Comparison of ENCODE assay signal across 8 cellular contexts in genomic region chr1:231625975-231626534, GRCh38. TPM values are rescaled to one million over a fixed set of nuclear protein-coding genes. Genes with fewer than 3 reads are reported as not detected.
DNase-seq lines count a peak whose midpoint lies in the region; ATAC-seq and TF ChIP-seq lines count a peak whose summit lies in the region.

No MANE protein-coding gene starts in this region.

- peak overlapping the region; percentile 68 for H3K27ac ChIP-seq in CD4-positive, alpha-beta T cell (ENCODE audit: low read depth, low read length)
- peak overlapping the region; percentile 33 for H3K27ac ChIP-seq in cingulate gyrus (ENCODE audit: low read depth, low read length)
- no peak overlapping the region for H3K27ac ChIP-seq in neural cell (ENCODE audit: low read length)

- no peaks in the 10 kb centered on the region for H3K27me3 ChIP-seq in CD4-positive, alpha-beta T cell (ENCODE audit: control insufficient read depth, insufficient read depth, low read length)
- H3K27me3 ChIP-seq in neural cell (ENCODE audit: insufficient read depth, low read depth, low read length) = peaks cover 11% of the 10 kb centered on the region

- no peaks in the 10 kb centered on the region for H3K9me3 Mint-ChIP-seq in CD4-positive, alpha-beta T cell

- CTCF ChIA-PET in CD4-positive, alpha-beta T cell (lab: Charles Lee) = interaction anchor here (0.5 to 1.0 kb wide), 2 partner anchors 58 to 98 kb away, joined by 3 read pairs; partner anchors contain the start of gene TSNAX

- peak overlapping the region; percentile 63 for H3K9ac ChIP-seq in neural cell (ENCODE audit: low read length)

- H2AFZ ChIP-seq in neural cell (ENCODE audit: low read depth, low read length) = peak overlapping the region; percentile 12

- no peaks in the 10 kb centered on the region for H4K20me1 ChIP-seq in neural cell (ENCODE audit: insufficient read depth)

- TF ChIP-seq CTCF in CD4-positive, alpha-beta T cell (IDR thresholded peaks at IDR 0.05) = no peak
- TF ChIP-seq CTCF in neural cell (IDR thresholded peaks at IDR 0.05; ENCODE audit: poor library complexity, severe bottlenecking) = no peak

- H3F3A ChIP-seq in neural cell (ENCODE audit: insufficient read depth, low read length, poor library complexity, severe bottlenecking) = no peaks in the 10 kb centered on the region

- H3K27ac Mint-ChIP-seq in CD4-positive, alpha-beta T cell = peak overlapping the region; percentile 90

- peaks cover 33% of the 10 kb centered on the region for H3K4me1 Mint-ChIP-seq in CD4-positive, alpha-beta T cell (ENCODE audit: low read depth)

- no peaks in the 10 kb centered on the region for H3K27me3 Mint-ChIP-seq in CD4-positive, alpha-beta T cell

- POLR2A ChIA-PET in CD4-positive, alpha-beta T cell (lab: Charles Lee) = interaction anchor here (0.6 to 2.6 kb wide), 5 partner anchors 10 to 288 kb away, joined by 3 to 21 read pairs (median 3); partner anchors contain the start of genes EXOC8 and SPRTN

- H3K79me2 ChIP-seq in neural cell (replicated peaks; ENCODE audit: insufficient read depth, low read length) = no peaks in the 10 kb centered on the region

- H3K9me2 ChIP-seq in neural cell (ENCODE audit: insufficient read depth, low read length) = no peaks in the 10 kb centered on the region

- no peaks in the 10 kb centered on the region for H3K36me3 ChIP-seq in neural cell (ENCODE audit: insufficient read depth, low read length)

- intact Hi-C loops in CD4-positive, alpha-beta T cell (cut with DNase I, micrococcal nuclease) = loop anchor here in 1 of 2 experiments (10.0 kb wide), 1 partner anchor 101 kb away; the partner anchor contains the start of gene TSNAX

- TF ChIP-seq EP300 in neural cell (conservative IDR thresholded peaks at IDR 0.05; ENCODE audit: poor library complexity, severe bottlenecking) = no peak

- H3K9me3 ChIP-seq in CD4-positive, alpha-beta T cell (ENCODE audit: control insufficient read depth, low read length) = no peaks in the 10 kb centered on the region
- H3K9me3 ChIP-seq in neural cell (ENCODE audit: low read length) = no peaks in the 10 kb centered on the region

- no peak for DNase-seq in CD4-positive, alpha-beta T cell
- peak; percentile 24 for DNase-seq in M059J (ENCODE audit: low read depth)
- no peak for DNase-seq in NCI-H1930 (lab: John Stamatoyannopoulos, UW)
- DNase-seq in NCI-H345 (lab: John Stamatoyannopoulos, UW) = no peak

- ATAC-seq in CD4-positive, alpha-beta T cell (ENCODE audit: poor library complexity) = no peak
- no peak for ATAC-seq in HG02885 (IDR thresholded peaks at IDR 0.05; ENCODE audit: poor library complexity, unreplicated experiment)
- no peak for ATAC-seq in HG03442 (IDR thresholded peaks at IDR 0.05; ENCODE audit: unreplicated experiment)

- peak overlapping the region; percentile 74 for H3K4me3 ChIP-seq in neural cell (ENCODE audit: low read length)

- TF ChIP-seq RAD21 in neural cell (conservative IDR thresholded peaks at IDR 0.05) = no peak

- H3K4me2 ChIP-seq in neural cell (ENCODE audit: low read length) = peak overlapping the region; percentile 44

- peak overlapping the region; percentile 96 for H3K4me3 Mint-ChIP-seq in CD4-positive, alpha-beta T cell

- peaks cover 12% of the 10 kb centered on the region for H3K36me3 Mint-ChIP-seq in CD4-positive, alpha-beta T cell (ENCODE audit: low read depth)

TF ChIP-seq in neural cell, 6 proteins besides CTCF, POLR2A, EP300 and RAD21:
- no peak for TF ChIP-seq EZH2 (IDR thresholded peaks at IDR 0.05; ENCODE audit: borderline replicate concordance, insufficient read depth, low read length, poor library complexity, severe bottlenecking)
- TF ChIP-seq SMC3 (conservative IDR thresholded peaks at IDR 0.05; ENCODE audit: poor library complexity) = no peak
- no peak for TF ChIP-seq POLR2AphosphoS5 (IDR thresholded peaks at IDR 0.05)
- TF ChIP-seq REST (IDR thresholded peaks at IDR 0.05; ENCODE audit: borderline replicate concordance) = no peak
- no peak for TF ChIP-seq MXI1 (conservative IDR thresholded peaks at IDR 0.05; ENCODE audit: poor library complexity, severe bottlenecking)
- no peak for TF ChIP-seq TAF1 (IDR thresholded peaks at IDR 0.05; ENCODE audit: low read depth)

RNA-seq across cellular contexts. Expression of gene DISC1, which starts 0.5 kb away (rescaled TPM):
- total RNA-seq in CD4-positive, alpha-beta T cell = 10 to 100 TPM; 19.8 to 20.0 TPM
- 3.9 and 5.8 TPM in 2 replicates for total RNA-seq in M059J (2014; rRNA removed; shearing (Covaris generic))
- polyA plus RNA-seq in neural cell = 0.42 and 0.84 TPM in 2 replicates
- polyA minus RNA-seq in neural cell = 2.9 and 3.4 TPM in 2 replicates
